Comparison of ENCODE assay signal across 9 cellular contexts in genomic region chr2:190121971-190122370, GRCh38. TPM values are rescaled to one million over a fixed set of nuclear protein-coding genes. Genes with fewer than 3 reads are reported as not detected.
DNase-seq lines count a peak whose midpoint lies in the region; ATAC-seq and TF ChIP-seq lines count a peak whose summit lies in the region.
"Had no signal": no experiment of that assay in that cellular context is flagged by ENCODE, and none has a peak within 500 bp of the region (broad histone marks: within the 10 kb centered on the region; RNA-seq: fewer than 3 reads in every experiment).

No MANE protein-coding gene starts in this region.

- POLR2A ChIA-PET in CD4-positive, alpha-beta T cell (lab: Charles Lee), result no interaction called here

- H3K4me3 ChIP-seq in astrocyte of the spinal cord (ENCODE audit: low read depth, low read length), result no peak overlapping the region

- peak; percentile 73 for ATAC-seq in GM18498 (IDR thresholded peaks at IDR 0.05; ENCODE audit: unreplicated experiment)
- ATAC-seq in CD4-positive, alpha-beta T cell (ENCODE audit: poor library complexity), result no peak

- intact Hi-C loops in CD4-positive, alpha-beta T cell (cut with DNase I, micrococcal nuclease), result no loop called here

- H3K9me3 ChIP-seq in CD4-positive, alpha-beta T cell (ENCODE audit: control insufficient read depth, low read length), result no peaks in the 10 kb centered on the region

- no peak overlapping the region for H3K27ac ChIP-seq in CD4-positive, alpha-beta T cell (ENCODE audit: low read depth, low read length)

- no peaks in the 10 kb centered on the region for H3K36me3 Mint-ChIP-seq in CD4-positive, alpha-beta T cell (ENCODE audit: low read depth)
- H3K36me3 Mint-ChIP-seq: brain had no signal

- no peaks in the 10 kb centered on the region for H3K9me3 Mint-ChIP-seq in CD4-positive, alpha-beta T cell
- H3K9me3 Mint-ChIP-seq: brain had no signal

- DNase-seq in A172 (ENCODE audit: low spot score), result peak; percentile 19
- DNase-seq in HuH-7 (ENCODE audit: low spot score), result peak; percentile 34
- DNase-seq in astrocyte of the spinal cord (ENCODE audit: low read depth, low spot score), result peak; percentile 42
- peak; percentile 41 for DNase-seq in middle frontal gyrus (ENCODE audit: extremely low spot score, low spot score)
- no peak for DNase-seq in NCI-H2196 treated with DMSO at 0.1 percent for 48 hours (lab: John Stamatoyannopoulos, UW; ENCODE audit: unreplicated experiment)
- no peak for DNase-seq in CD4-positive, alpha-beta T cell
- DNase-seq in activated CD4-positive, alpha-beta T cell treated with anti-CD3 and anti-CD28 coated beads, Interleukin-2, amount 50 U/mL, for 4 hours, result no peak

- CTCF ChIA-PET in CD4-positive, alpha-beta T cell (lab: Charles Lee), result interaction anchor here (0.9 to 1.4 kb wide), 2 partner anchors 9 to 33 kb away, joined by 3 read pairs; no protein-coding TSS in a partner anchor

- H3K27ac Mint-ChIP-seq in CD4-positive, alpha-beta T cell, result no peak overlapping the region

- no peak overlapping the region for H3K4me3 Mint-ChIP-seq in CD4-positive, alpha-beta T cell
- H3K4me3 Mint-ChIP-seq: brain had no signal

- in situ Hi-C loops in astrocyte of the spinal cord (cut with HindIII; ENCODE audit: low sequenced_read_pairs), result no loop called here

- no peaks in the 10 kb centered on the region for H3K27me3 ChIP-seq in CD4-positive, alpha-beta T cell (ENCODE audit: control insufficient read depth, insufficient read depth, low read length)

- peak; percentile 49 for TF ChIP-seq CTCF in astrocyte of the spinal cord (IDR thresholded peaks at IDR 0.05; ENCODE audit: low read depth, low read length)
- no peak for TF ChIP-seq CTCF in CD4-positive, alpha-beta T cell (IDR thresholded peaks at IDR 0.05)

- peaks cover 14% of the 10 kb centered on the region for H3K4me1 Mint-ChIP-seq in CD4-positive, alpha-beta T cell (ENCODE audit: low read depth)

- no peaks in the 10 kb centered on the region for H3K27me3 Mint-ChIP-seq in CD4-positive, alpha-beta T cell
- H3K27me3 Mint-ChIP-seq: brain had no signal

RNA-seq across cellular contexts. Expression of gene MSTN, which starts 59.4 kb away (rescaled TPM):
- 0.02 TPM in 1 of 2 replicates, not detected in the other for total RNA-seq in A172 (2014; rRNA removed; shearing (Covaris generic))
- not detected for total RNA-seq in CD4-positive, alpha-beta T cell

Comparison
In these comparisons a context has a peak if more than half of its experiments do, and no peak if none do; other contexts are left out.
1. DNase-seq: peak in A172 (single experiment), HuH-7 (single experiment), astrocyte of the spinal cord (single experiment) and middle frontal gyrus (single experiment); none in NCI-H2196 treated with DMSO at 0.1 percent for 48 hours (single experiment), CD4-positive, alpha-beta T cell (0 of 10) and activated CD4-positive, alpha-beta T cell treated with anti-CD3 and anti-CD28 coated beads, Interleukin-2, amount 50 U/mL, for 4 hours (0 of 2).